Comparison of ENCODE assay signal across 8 cellular contexts in genomic region chr3:45225465-45226205, GRCh38. TPM values are rescaled to one million over a fixed set of nuclear protein-coding genes. Genes with fewer than 3 reads are reported as not detected.
DNase-seq lines count a peak whose midpoint lies in the region; ATAC-seq and TF ChIP-seq lines count a peak whose summit lies in the region.

No MANE protein-coding gene starts in this region.

- CTCF ChIA-PET in MCF 10A (lab: Yijun Ruan, JAX): interaction anchor here (0.7 to 3.1 kb wide), 5 partner anchors 27 to 262 kb away, joined by 3 to 10 read pairs (median 3); no protein-coding TSS in a partner anchor

- no TSS peak for BruUV-seq in MCF 10A (replicated peaks; lab: Mats Ljungman, UMichigan)

- peak; percentile 27 for DNase-seq in NCI-H345 (lab: John Stamatoyannopoulos, UW)
- DNase-seq in NCI-H345 treated with DMSO at 0.1 percent for 48 hours (lab: John Stamatoyannopoulos, UW; ENCODE audit: unreplicated experiment): no peak
- peak; percentile 26 for DNase-seq in SW480 (ENCODE audit: low spot score)
- DNase-seq in MCF 10A (ENCODE audit: unreplicated experiment): peak; percentile 22
- DNase-seq in left kidney (ENCODE audit: low read depth, low spot score): peak; percentile 67
- peak; percentile 14 to 54 for DNase-seq in stimulated activated effector memory CD8-positive, alpha-beta T cell treated with anti-CD3 and anti-CD28 coated beads, Interleukin-12 subunit alpha, Interleukin-12 subunit beta, amount 100 ng/mL, for 72 hours (ENCODE audit: low spot score in 2 of 2)
- DNase-seq in ureter (ENCODE audit: low spot score): no peak

- POLR2A ChIA-PET in MCF 10A (lab: Yijun Ruan, JAX): interaction anchor here (0.6 to 1.7 kb wide), 4 partner anchors 185 to 615 kb away, joined by 3 to 4 read pairs (median 4); partner anchors contain the start of gene SACM1L

- TF ChIP-seq CTCF in MCF 10A (IDR thresholded peaks at IDR 0.05; ENCODE audit: unreplicated experiment): no peak

- intact Hi-C loops in MCF 10A (cut with micrococcal nuclease): loop anchor here (1.0 kb wide), 1 partner anchor 274 kb away; no protein-coding TSS in a partner anchor

- peak; percentile 37 for ATAC-seq in HG02884 (IDR thresholded peaks at IDR 0.05; ENCODE audit: unreplicated experiment)
- peak; percentile 60 for ATAC-seq in stimulated activated effector memory CD8-positive, alpha-beta T cell treated with anti-CD3 and anti-CD28 coated beads, Interleukin-12 subunit alpha, Interleukin-12 subunit beta, amount 100 ng/mL, for 72 hours

- peaks cover 36% of the 10 kb centered on the region for H3K27me3 Mint-ChIP-seq in MCF 10A (ENCODE audit: insufficient read depth, unreplicated experiment)

- no peaks in the 10 kb centered on the region for H3K36me3 Mint-ChIP-seq in MCF 10A (ENCODE audit: insufficient read depth, unreplicated experiment)
- H3K36me3 Mint-ChIP-seq in stimulated activated effector memory CD8-positive, alpha-beta T cell treated with anti-CD3 and anti-CD28 coated beads, Interleukin-12 subunit alpha, Interleukin-12 subunit beta, amount 100 ng/mL, for 72 hours: peaks cover 8% of the 10 kb centered on the region

- peaks cover 6% of the 10 kb centered on the region for H3K4me1 Mint-ChIP-seq in MCF 10A (ENCODE audit: insufficient read depth, unreplicated experiment)
- H3K4me1 Mint-ChIP-seq in stimulated activated effector memory CD8-positive, alpha-beta T cell treated with anti-CD3 and anti-CD28 coated beads, Interleukin-12 subunit alpha, Interleukin-12 subunit beta, amount 100 ng/mL, for 72 hours: peaks cover 17% of the 10 kb centered on the region

- no peaks in the 10 kb centered on the region for H3K9me3 Mint-ChIP-seq in MCF 10A (ENCODE audit: unreplicated experiment)
- H3K9me3 Mint-ChIP-seq in stimulated activated effector memory CD8-positive, alpha-beta T cell treated with anti-CD3 and anti-CD28 coated beads, Interleukin-12 subunit alpha, Interleukin-12 subunit beta, amount 100 ng/mL, for 72 hours: no peaks in the 10 kb centered on the region

- H3K27ac Mint-ChIP-seq in MCF 10A (ENCODE audit: low read depth, unreplicated experiment): no peak overlapping the region
- no peak overlapping the region for H3K27ac Mint-ChIP-seq in stimulated activated effector memory CD8-positive, alpha-beta T cell treated with anti-CD3 and anti-CD28 coated beads, Interleukin-12 subunit alpha, Interleukin-12 subunit beta, amount 100 ng/mL, for 72 hours

- peak overlapping the region; percentile 77 for H3K4me3 Mint-ChIP-seq in MCF 10A (ENCODE audit: unreplicated experiment)
- H3K4me3 Mint-ChIP-seq in stimulated activated effector memory CD8-positive, alpha-beta T cell treated with anti-CD3 and anti-CD28 coated beads, Interleukin-12 subunit alpha, Interleukin-12 subunit beta, amount 100 ng/mL, for 72 hours: peak overlapping the region; percentile 71

RNA-seq across cellular contexts. Expression of gene TMEM158, which starts 0.5 kb away (rescaled TPM):
- 1.4 and 1.9 TPM in 2 replicates for total RNA-seq in MCF 10A (2022)
- 6.5 TPM for total RNA-seq in ureter

Comparison
In these comparisons a context has a peak if more than half of its experiments do, and no peak if none do; other contexts are left out.
1. DNase-seq: peak in NCI-H345 (single experiment), SW480 (single experiment), MCF 10A (single experiment), left kidney (single experiment) and stimulated activated effector memory CD8-positive, alpha-beta T cell treated with anti-CD3 and anti-CD28 coated beads, Interleukin-12 subunit alpha, Interleukin-12 subunit beta, amount 100 ng/mL, for 72 hours (2 of 2); none in NCI-H345 treated with DMSO at 0.1 percent for 48 hours (single experiment) and ureter (single experiment).